In the genomic region with DNA sequence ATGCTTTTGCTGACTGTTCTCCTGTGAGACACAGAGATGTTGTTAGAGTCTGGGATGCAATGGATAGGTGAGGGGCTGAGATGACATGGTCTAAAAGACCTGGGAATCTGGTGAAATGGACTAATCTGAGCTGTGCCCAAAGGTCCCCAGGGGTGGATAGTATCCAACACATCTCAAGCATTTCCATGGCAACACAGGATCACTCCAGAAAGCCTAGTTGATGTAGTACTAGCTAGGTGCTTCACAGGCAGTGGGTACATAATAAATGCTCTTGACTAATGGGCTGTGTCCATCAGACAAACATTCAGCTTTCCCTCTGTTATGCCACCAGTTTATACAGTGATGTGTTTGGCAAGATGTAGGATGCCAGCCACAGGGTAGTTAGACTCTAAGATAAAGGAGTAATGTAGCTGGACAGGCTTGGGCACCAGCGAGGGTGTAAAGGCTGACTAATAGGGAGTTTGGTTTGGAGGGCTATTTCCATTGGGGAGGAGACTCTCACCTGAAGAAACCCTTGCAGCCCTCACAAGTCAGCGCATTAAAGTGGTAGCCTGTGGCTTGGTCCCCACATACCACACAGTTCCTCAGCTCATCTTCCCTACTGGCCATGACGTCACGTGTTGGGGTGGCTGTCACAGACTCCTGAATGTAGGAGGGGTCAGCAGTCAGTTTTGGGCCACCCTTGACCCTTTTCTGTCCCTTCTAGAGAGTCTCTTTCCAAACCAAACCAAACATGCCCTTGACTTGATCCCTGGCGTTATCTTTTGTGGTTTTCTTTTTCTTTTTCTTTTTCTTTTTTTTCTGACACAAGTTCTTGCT, we compare ENCODE assay signal across 20 cellular contexts. TPM values are rescaled to one million over a fixed set of nuclear protein-coding genes. Genes with fewer than 3 reads are reported as not detected.
DNase-seq lines count a peak whose midpoint lies in the region; ATAC-seq and TF ChIP-seq lines count a peak whose summit lies in the region.
"Had no signal": no experiment of that assay in that cellular context is flagged by ENCODE, and none has a peak within 500 bp of the region (broad histone marks: within the 10 kb centered on the region; RNA-seq: fewer than 3 reads in every experiment).

No MANE protein-coding gene starts in this region.

- no peaks in the 10 kb centered on the region for H4K20me1 ChIP-seq in PC-3 (ENCODE audit: low read length)
- H4K20me1 ChIP-seq: BLaER1 had no signal

- no peak overlapping the region for H3K27ac Mint-ChIP-seq in naive thymus-derived CD4-positive, alpha-beta T cell
- H3K27ac Mint-ChIP-seq: CD8-positive, alpha-beta T cell had no signal

- DNase-seq in NCI-H1417 (lab: John Stamatoyannopoulos, UW) (peak in 2 of 3 experiments; percentile 12 to 35), NCI-H1417 treated with DMSO at 0.1 percent for 48 hours (lab: John Stamatoyannopoulos, UW) (no peak), PC-3 (no peak), SK-N-DZ (ENCODE audit: low spot score) (no peak)
- no peak for DNase-seq in naive thymus-derived CD4-positive, alpha-beta T cell
- DNase-seq: CD8-positive, alpha-beta T cell; GDM1; H9; MV-4-11; NCI-H1436; NCI-H2029 treated with DMSO at 0.1 percent for 48 hours; NCI-H2227 treated with DMSO at 0.1 percent for 48 hours; NCI-H524 treated with DMSO at 0.1 percent for 48 hours; NK-92 treated with Interleukin-12 subunit alpha and Interleukin-12 subunit beta, amount 100 ng/mL, for 24 hours had no signal

- no peaks in the 10 kb centered on the region for H3K9me3 Mint-ChIP-seq in naive thymus-derived CD4-positive, alpha-beta T cell
- H3K9me3 Mint-ChIP-seq: CD8-positive, alpha-beta T cell; H9 had no signal

- H3K4me3 Mint-ChIP-seq in naive thymus-derived CD4-positive, alpha-beta T cell: no peak overlapping the region
- H3K4me3 Mint-ChIP-seq: CD8-positive, alpha-beta T cell; H9 had no signal

- TF ChIP-seq CTCF in PC-3 (conservative IDR thresholded peaks at IDR 0.05; ENCODE audit: low read depth, low read length): no peak

- H2AFZ ChIP-seq in PC-3 (ENCODE audit: low read length): no peak overlapping the region

- H3K27ac ChIP-seq in PC-3 (ENCODE audit: low read length): no peak overlapping the region
- H3K27ac ChIP-seq in naive thymus-derived CD4-positive, alpha-beta T cell (ENCODE audit: low read depth, low read length): no peak overlapping the region
- H3K27ac ChIP-seq: BLaER1, HL-60 had no signal

- CTCF ChIA-PET in PC-3 (lab: Charles Lee): no interaction called here
- CTCF ChIA-PET in naive thymus-derived CD4-positive, alpha-beta T cell (lab: Charles Lee): interaction anchor here (2.2 kb wide), 1 partner anchor 10 kb away, joined by 10 read pairs; a partner anchor contains a TSS

- H3K36me3 Mint-ChIP-seq in naive thymus-derived CD4-positive, alpha-beta T cell: no peaks in the 10 kb centered on the region
- H3K36me3 Mint-ChIP-seq: CD8-positive, alpha-beta T cell had no signal

- H3K9me3 ChIP-seq in PC-3 (ENCODE audit: low read length): no peaks in the 10 kb centered on the region
- no peaks in the 10 kb centered on the region for H3K9me3 ChIP-seq in naive thymus-derived CD4-positive, alpha-beta T cell (ENCODE audit: control insufficient read depth in 2 of 3, low read length in 3 of 3)
- H3K9me3 ChIP-seq: BLaER1 had no signal

- peaks cover 0 to 1% (median 0%) of the 10 kb centered on the region in 7 donors for H3K4me1 Mint-ChIP-seq in naive thymus-derived CD4-positive, alpha-beta T cell

- H3F3A ChIP-seq in PC-3 (ENCODE audit: low read length, unreplicated experiment): no peaks in the 10 kb centered on the region

- POLR2A ChIA-PET in PC-3 (lab: Charles Lee; ENCODE audit: unreplicated experiment): interaction anchor here (0.6 kb wide), 1 partner anchor 32 kb away, joined by 17 read pairs; no protein-coding TSS in a partner anchor
- POLR2A ChIA-PET in naive thymus-derived CD4-positive, alpha-beta T cell (lab: Charles Lee): interaction anchor here (0.6 kb wide), 1 partner anchor 107 kb away, joined by 6 read pairs; no protein-coding TSS in a partner anchor

- H3K79me2 ChIP-seq in PC-3 (ENCODE audit: low read length): no peaks in the 10 kb centered on the region

- H3K27me3 ChIP-seq in PC-3 (ENCODE audit: low read length): no peaks in the 10 kb centered on the region
- no peaks in the 10 kb centered on the region for H3K27me3 ChIP-seq in naive thymus-derived CD4-positive, alpha-beta T cell (ENCODE audit: control insufficient read depth in 2 of 2, insufficient read depth in 2 of 2, low read length in 2 of 2)
- H3K27me3 ChIP-seq: BLaER1 had no signal

- no peak overlapping the region for H3K9ac ChIP-seq in PC-3 (ENCODE audit: low read length)
- H3K9ac ChIP-seq: BLaER1 had no signal

- H3K4me1 ChIP-seq in PC-3 (ENCODE audit: insufficient read depth, low read length): no peaks in the 10 kb centered on the region
- no peaks in the 10 kb centered on the region for H3K4me1 ChIP-seq in naive thymus-derived CD4-positive, alpha-beta T cell (ENCODE audit: control insufficient read depth in 2 of 2, insufficient read depth in 2 of 2, low read length in 2 of 2)
- H3K4me1 ChIP-seq: BLaER1 had no signal

- BruUV-seq in PC-3 (replicated peaks; lab: Mats Ljungman, UMichigan): no TSS peak

- peaks cover 0 to 9% (median 0%) of the 10 kb centered on the region in 5 donors for H3K27me3 Mint-ChIP-seq in naive thymus-derived CD4-positive, alpha-beta T cell

- H3K9me2 ChIP-seq in PC-3 (replicated peaks; ENCODE audit: low read length): no peaks in the 10 kb centered on the region

- H3K4me3 ChIP-seq in PC-3 (ENCODE audit: low read length): no peak overlapping the region
- H3K4me3 ChIP-seq in naive thymus-derived CD4-positive, alpha-beta T cell (ENCODE audit: low read length): no peak overlapping the region
- H3K4me3 ChIP-seq: BLaER1, GM12878 had no signal

- H3K36me3 ChIP-seq in PC-3 (ENCODE audit: low read depth, low read length): no peaks in the 10 kb centered on the region
- H3K36me3 ChIP-seq in naive thymus-derived CD4-positive, alpha-beta T cell (ENCODE audit: control insufficient read depth in 2 of 3, insufficient read depth in 3 of 3, low read length in 3 of 3): no peaks in the 10 kb centered on the region
- H3K36me3 ChIP-seq: BLaER1 had no signal

- intact Hi-C loops in PC-3 (cut with micrococcal nuclease): no loop called here
- intact Hi-C loops in naive thymus-derived CD4-positive, alpha-beta T cell (cut with micrococcal nuclease): no loop called here

- ATAC-seq in PC-3 (peak; percentile 18), HG02623 (IDR thresholded peaks at IDR 0.05; ENCODE audit: unreplicated experiment) (no peak)
- ATAC-seq in naive thymus-derived CD4-positive, alpha-beta T cell: peak; percentile 4
- ATAC-seq: CD8-positive, alpha-beta T cell; GM12878 had no signal

- no peak overlapping the region for H3K4me2 ChIP-seq in PC-3 (ENCODE audit: low read length)
- H3K4me2 ChIP-seq: BLaER1 had no signal

RNA-seq across cellular contexts. Expression of a gene that starts 1.8 kb away (rescaled TPM):
- total RNA-seq in PC-3 (2014; rRNA removed): not detected in 2 replicates
- not detected for total RNA-seq in naive thymus-derived CD4-positive, alpha-beta T cell
- polyA plus RNA-seq in naive thymus-derived CD4-positive, alpha-beta T cell: not detected
- not detected in 2 replicates for polyA plus RNA-seq in SK-N-DZ (2014; cell fraction: cytosol; rRNA removed)
- not detected in 2 replicates for polyA plus RNA-seq in SK-N-DZ (2014; cell fraction: nucleus; rRNA removed)
- total RNA-seq: CD8-positive, alpha-beta T cell; GM12878; H9; OCI-LY7 had no signal

RNA-seq across cellular contexts. Expression of a gene that starts 10.3 kb away (rescaled TPM):
- 23.2 and 26.1 TPM in 2 replicates for total RNA-seq in PC-3 (2014; rRNA removed)
- total RNA-seq in naive thymus-derived CD4-positive, alpha-beta T cell: 10 to 100 TPM in 4 of 5 experiments, 1 to 10 TPM in 1; 8.9 to 24.3 (median 11.8) TPM
- 1 to 10 TPM; 6.0 to 6.4 TPM for polyA plus RNA-seq in naive thymus-derived CD4-positive, alpha-beta T cell
- 11.4 and 12.6 TPM in 2 replicates for polyA plus RNA-seq in SK-N-DZ (2014; cell fraction: cytosol; rRNA removed)
- polyA plus RNA-seq in SK-N-DZ (2014; cell fraction: nucleus; rRNA removed): 7.7 and 9.0 TPM in 2 replicates

RNA-seq across cellular contexts. Expression of a gene that starts 12.7 kb away (rescaled TPM):
- not detected in 2 replicates for total RNA-seq in PC-3 (2014; rRNA removed)
- total RNA-seq in naive thymus-derived CD4-positive, alpha-beta T cell: not detected
- not detected for polyA plus RNA-seq in naive thymus-derived CD4-positive, alpha-beta T cell
- polyA plus RNA-seq in SK-N-DZ (2014; cell fraction: cytosol; rRNA removed): not detected in 2 replicates
- not detected in 2 replicates for polyA plus RNA-seq in SK-N-DZ (2014; cell fraction: nucleus; rRNA removed)
- total RNA-seq: A172; CD8-positive, alpha-beta T cell; H9; OCI-LY7 had no signal
- polyA plus RNA-seq: GM12878 had no signal

RNA-seq across cellular contexts. Expression of a gene that starts 21.1 kb away (rescaled TPM):
- total RNA-seq in PC-3 (2014; rRNA removed): not detected in 2 replicates
- 100 to 1,000 TPM in 1 of 5 experiments, 10 to 100 TPM in 3, 1 to 10 TPM in 1; 2.6 to 171 (median 14.5) TPM for total RNA-seq in naive thymus-derived CD4-positive, alpha-beta T cell
- polyA plus RNA-seq in naive thymus-derived CD4-positive, alpha-beta T cell: 1 to 10 TPM; 2.7 to 5.1 TPM
- not detected in 2 replicates for polyA plus RNA-seq in SK-N-DZ (2014; cell fraction: cytosol; rRNA removed)
- polyA plus RNA-seq in SK-N-DZ (2014; cell fraction: nucleus; rRNA removed): 1.9 TPM in 1 of 2 replicates, not detected in the other
- total RNA-seq: A172 had no signal

RNA-seq across cellular contexts. Expression of a gene that starts 22.4 kb away (rescaled TPM):
- 0.07 TPM in 1 of 2 replicates, not detected in the other for total RNA-seq in PC-3 (2014; rRNA removed)
- not detected for total RNA-seq in naive thymus-derived CD4-positive, alpha-beta T cell
- under 1 TPM in 1 of 2 donors, not detected in 1; 0.15 TPM for polyA plus RNA-seq in naive thymus-derived CD4-positive, alpha-beta T cell
- polyA plus RNA-seq in SK-N-DZ (2014; cell fraction: cytosol; rRNA removed): 0.56 and 0.80 TPM in 2 replicates
- 1.4 TPM in 1 of 2 replicates, not detected in the other for polyA plus RNA-seq in SK-N-DZ (2014; cell fraction: nucleus; rRNA removed)
- total RNA-seq: A172; CD8-positive, alpha-beta T cell; OCI-LY7 had no signal

Comparison
In these comparisons a context has a peak if more than half of its experiments do, and no peak if none do; other contexts are left out.
1. DNase-seq: peak in NCI-H1417 (2 of 3); none in NCI-H1417 treated with DMSO at 0.1 percent for 48 hours (single experiment), PC-3 (single experiment), naive thymus-derived CD4-positive, alpha-beta T cell (0 of 9) and SK-N-DZ (single experiment).